16 cellular contexts compared by ENCODE assay signal in the genomic region with DNA sequence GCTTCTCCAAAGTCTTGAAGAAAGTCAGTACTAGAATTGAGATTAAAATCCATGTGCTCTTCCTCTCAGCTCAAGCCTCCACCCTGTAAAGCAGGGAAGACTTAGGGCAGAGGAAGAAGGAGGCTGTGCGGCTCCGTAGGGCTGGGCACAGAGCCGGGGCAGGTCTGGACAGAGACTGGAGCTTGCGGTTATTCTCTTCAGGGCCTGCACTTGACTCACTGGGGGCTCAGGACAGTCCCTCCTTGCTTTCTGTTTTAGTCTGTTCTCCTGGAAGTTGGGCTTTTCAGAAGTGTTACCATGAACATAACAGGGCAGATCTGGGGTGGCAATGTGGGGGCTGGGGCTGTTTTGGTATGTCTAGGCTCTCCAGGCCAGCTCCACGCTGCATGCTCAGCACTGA. TPM values are rescaled to one million over a fixed set of nuclear protein-coding genes. Genes with fewer than 3 reads are reported as not detected.
DNase-seq lines count a peak whose midpoint lies in the region; ATAC-seq and TF ChIP-seq lines count a peak whose summit lies in the region.
"Had no signal": no experiment of that assay in that cellular context is flagged by ENCODE, and none has a peak within 500 bp of the region (broad histone marks: within the 10 kb centered on the region; RNA-seq: fewer than 3 reads in every experiment).

No MANE protein-coding gene starts in this region.

- ATAC-seq in esophagus mucosa, result peak; percentile 88

- DNase-seq in HPDE6-E6E7 (ENCODE audit: extremely low spot score), result peak; percentile 27
- DNase-seq in MCF 10A (ENCODE audit: unreplicated experiment), result peak; percentile 87
- DNase-seq in mesenteric fat pad (ENCODE audit: low spot score), result peak; percentile 67
- DNase-seq in OCI-M2 (lab: John Stamatoyannopoulos, UW; ENCODE audit: unreplicated experiment), result no peak
- no peak for DNase-seq in thyroid gland
- no peak for DNase-seq in glutamatergic neuron
- DNase-seq in NCI-H2196 (lab: John Stamatoyannopoulos, UW; ENCODE audit: unreplicated experiment), result no peak
- DNase-seq: C1 segment of cervical spinal cord, H7, NCI-H1436 treated with DMSO at 0.1 percent for 48 hours, NCI-H2081, NCI-H526, RPMI8226 had no signal

- WGBS in thyroid gland, 2 donors, result 85 to 87% methylated on average over 5 of the region's 5 CpGs

- H3K36me3 Mint-ChIP-seq in MCF 10A (ENCODE audit: insufficient read depth, unreplicated experiment), result no peaks in the 10 kb centered on the region
- no peaks in the 10 kb centered on the region for H3K36me3 Mint-ChIP-seq in glutamatergic neuron (ENCODE audit: unreplicated experiment)
- H3K36me3 Mint-ChIP-seq: IgD-negative memory B cell had no signal

- H3K27ac ChIP-seq in thyroid gland, result no peak overlapping the region

- H3K4me1 Mint-ChIP-seq in MCF 10A (ENCODE audit: insufficient read depth, unreplicated experiment) (peaks cover 36% of the 10 kb centered on the region), glutamatergic neuron (ENCODE audit: low read depth, unreplicated experiment) (no peaks in the 10 kb centered on the region)

- no peaks in the 10 kb centered on the region for H3K27me3 ChIP-seq in thyroid gland

- H3K9me3 ChIP-seq in thyroid gland, result no peaks in the 10 kb centered on the region

- CTCF ChIA-PET in MCF 10A (lab: Yijun Ruan, JAX), result interaction anchor here (0.6 to 7.4 kb wide), 11 partner anchors 8 to 1789 kb away, joined by 3 to 65 read pairs (median 4); a partner anchor contains a TSS

- H3K9me3 Mint-ChIP-seq in MCF 10A (ENCODE audit: unreplicated experiment), result no peaks in the 10 kb centered on the region
- peaks cover 2% of the 10 kb centered on the region for H3K9me3 Mint-ChIP-seq in glutamatergic neuron (ENCODE audit: unreplicated experiment)
- H3K9me3 Mint-ChIP-seq: IgD-negative memory B cell had no signal

- no peak overlapping the region for H3K4me3 ChIP-seq in thyroid gland (replicated peaks in 1 of 3)

- intact Hi-C loops in MCF 10A (cut with micrococcal nuclease), result no loop called here
- intact Hi-C loops in thyroid gland (cut with DNase I), result no loop called here

- TF ChIP-seq CTCF in MCF 10A (IDR thresholded peaks at IDR 0.05; ENCODE audit: unreplicated experiment) (no peak), thyroid gland (IDR thresholded peaks at IDR 0.05) (no peak), glutamatergic neuron (IDR thresholded peaks at IDR 0.05; ENCODE audit: partially characterized antibody, unreplicated experiment) (no peak)

- H3K36me3 ChIP-seq in thyroid gland, result no peaks in the 10 kb centered on the region

- H3K27me3 Mint-ChIP-seq in MCF 10A (ENCODE audit: insufficient read depth, unreplicated experiment) (no peaks in the 10 kb centered on the region), glutamatergic neuron (ENCODE audit: unreplicated experiment) (peaks cover 3% of the 10 kb centered on the region)

- no peak for TF ChIP-seq POLR2A in thyroid gland (IDR thresholded peaks at IDR 0.05)

- H3K4me1 ChIP-seq in thyroid gland, result no peaks in the 10 kb centered on the region

- peak overlapping the region; percentile 95 for H3K27ac Mint-ChIP-seq in MCF 10A (ENCODE audit: low read depth, unreplicated experiment)
- H3K27ac Mint-ChIP-seq in glutamatergic neuron (ENCODE audit: unreplicated experiment), result no peak overlapping the region
- H3K27ac Mint-ChIP-seq: IgD-negative memory B cell had no signal

- no TSS peak for BruUV-seq in MCF 10A (replicated peaks; lab: Mats Ljungman, UMichigan)

- POLR2A ChIA-PET in MCF 10A (lab: Yijun Ruan, JAX), result interaction anchor here (0.6 to 4.4 kb wide), 18 partner anchors 8 to 685 kb away, joined by 3 to 58 read pairs (median 4); a partner anchor contains a TSS

- H3K4me3 Mint-ChIP-seq in MCF 10A (ENCODE audit: unreplicated experiment), result no peak overlapping the region
- H3K4me3 Mint-ChIP-seq in glutamatergic neuron (ENCODE audit: unreplicated experiment), result no peak overlapping the region
- H3K4me3 Mint-ChIP-seq: IgD-negative memory B cell had no signal

RNA-seq across cellular contexts. Expression of a gene that starts 21.6 kb away (rescaled TPM):
- total RNA-seq in MCF 10A (2022) (0.96 and 2.6 TPM in 2 replicates), esophagus mucosa (0.64 TPM), mesenteric fat pad (2.3 TPM), thyroid gland (1 to 10 TPM in 1 of 4 donors, under 1 TPM in 3; 0.34 to 1.1 (median 0.63) TPM), glutamatergic neuron (ENCODE audit: unreplicated experiment) (0.64 TPM)
- total RNA-seq: OCI-LY7 had no signal

Comparison
In these comparisons a context has a peak if more than half of its experiments do, and no peak if none do; other contexts are left out.
1. DNase-seq: peak in HPDE6-E6E7 (single experiment), MCF 10A (single experiment) and mesenteric fat pad (single experiment); none in OCI-M2 (single experiment), thyroid gland (0 of 2), glutamatergic neuron (single experiment) and NCI-H2196 (single experiment).